25 cellular contexts compared by ENCODE assay signal in genomic region chr2:14975401-14975800, GRCh38.
DNase-seq lines count a peak whose midpoint lies in the region; ATAC-seq and TF ChIP-seq lines count a peak whose summit lies in the region.
"Had no signal": no experiment of that assay in that cellular context is flagged by ENCODE, and none has a peak within 500 bp of the region (broad histone marks: within the 10 kb centered on the region; RNA-seq: fewer than 3 reads in every experiment).

No MANE protein-coding gene starts in this region.

- H3K27ac Mint-ChIP-seq in activated naive CD8-positive, alpha-beta T cell treated with anti-CD3 and anti-CD28 coated beads, Interleukin-2, amount 50 U/mL, for 24 hours = no peak overlapping the region
- no peak overlapping the region for H3K27ac Mint-ChIP-seq in activated naive CD8-positive, alpha-beta T cell treated with anti-CD3 and anti-CD28 coated beads for 36 hours
- H3K27ac Mint-ChIP-seq: activated naive CD4-positive, alpha-beta T cell treated with anti-CD3 and anti-CD28 coated beads, Interleukin-2, amount 10 ng/mL, durations not matched to agents 7 days and 5 days; HFFc6; mesothelial cell of epicardium; naive thymus-derived CD4-positive, alpha-beta T cell had no signal

- TF ChIP-seq POLR2A in esophagus muscularis mucosa (IDR thresholded peaks at IDR 0.05; ENCODE audit: low read depth) = no peak

- no peak for TF ChIP-seq EP300 in esophagus muscularis mucosa (IDR thresholded peaks at IDR 0.05)

- H3K4me1 Mint-ChIP-seq in activated naive CD8-positive, alpha-beta T cell treated with anti-CD3 and anti-CD28 coated beads, Interleukin-2, amount 50 U/mL, for 24 hours = peaks cover 11% of the 10 kb centered on the region
- peaks cover 6% of the 10 kb centered on the region for H3K4me1 Mint-ChIP-seq in activated naive CD8-positive, alpha-beta T cell treated with anti-CD3 and anti-CD28 coated beads for 36 hours
- H3K4me1 Mint-ChIP-seq: activated naive CD4-positive, alpha-beta T cell treated with anti-CD3 and anti-CD28 coated beads, Interleukin-2, amount 10 ng/mL, durations not matched to agents 7 days and 5 days; central memory CD8-positive, alpha-beta T cell had no signal

- H3K36me3 Mint-ChIP-seq in activated naive CD8-positive, alpha-beta T cell treated with anti-CD3 and anti-CD28 coated beads, Interleukin-2, amount 50 U/mL, for 24 hours (ENCODE audit: low read depth) = no peaks in the 10 kb centered on the region
- no peaks in the 10 kb centered on the region for H3K36me3 Mint-ChIP-seq in activated naive CD8-positive, alpha-beta T cell treated with anti-CD3 and anti-CD28 coated beads for 36 hours
- H3K36me3 Mint-ChIP-seq: activated naive CD4-positive, alpha-beta T cell treated with anti-CD3 and anti-CD28 coated beads, Interleukin-2, amount 10 ng/mL, durations not matched to agents 7 days and 5 days; mesothelial cell of epicardium; naive thymus-derived CD4-positive, alpha-beta T cell had no signal

- no peak overlapping the region for H3K27ac ChIP-seq in esophagus muscularis mucosa (replicated peaks in 1 of 4)
- H3K27ac ChIP-seq: BLaER1 treated with 17β-estradiol and CSF1 and Interleukin-3, amounts not matched to agents 10 nM and 100 nM; PC-9; suprapubic skin had no signal

- no peak for DNase-seq in activated naive CD8-positive, alpha-beta T cell treated with anti-CD3 and anti-CD28 coated beads, Interleukin-2, amount 50 U/mL, for 24 hours
- DNase-seq in activated naive CD8-positive, alpha-beta T cell treated with anti-CD3 and anti-CD28 coated beads for 36 hours = no peak
- DNase-seq in RKO (ENCODE audit: low spot score) = peak; percentile 56
- DNase-seq in esophagus muscularis mucosa (ENCODE audit: extremely low spot score) = peak; percentile 24
- peak; percentile 30 for DNase-seq in stromal cell of bone marrow (ENCODE audit: low read depth)
- DNase-seq: activated CD8-positive, alpha-beta memory T cell treated with anti-CD3 and anti-CD28 coated beads for 24 hours; activated naive CD4-positive, alpha-beta T cell treated with anti-CD3 and anti-CD28 coated beads, Interleukin-2, amount 10 ng/mL, durations not matched to agents 7 days and 5 days; activated T-cell treated with anti-CD3 and anti-CD28 coated beads, Interleukin-2, amount 50 U/mL, for 1 hour; HFFc6; left ventricle myocardium superior; naive thymus-derived CD4-positive, alpha-beta T cell; NCI-H1436 treated with DMSO at 0.1 percent for 48 hours; NCI-H524; PC-9; small intestine; stimulated activated CD4-positive, alpha-beta T cell treated with anti-CD3 and anti-CD28 coated beads, Interleukin-1b, Interleukin-23, amount 100 ng/mL, for 48 hours had no signal

- intact Hi-C loops in esophagus muscularis mucosa (cut with DNase I) = no loop called here

- 79% methylated on average over 2 of the region's 2 CpGs for WGBS in esophagus muscularis mucosa

- TF ChIP-seq CTCF in esophagus muscularis mucosa (IDR thresholded peaks at IDR 0.05) = no peak

- peaks cover 3% of the 10 kb centered on the region for H3K9me3 Mint-ChIP-seq in activated naive CD8-positive, alpha-beta T cell treated with anti-CD3 and anti-CD28 coated beads, Interleukin-2, amount 50 U/mL, for 24 hours
- no peaks in the 10 kb centered on the region for H3K9me3 Mint-ChIP-seq in activated naive CD8-positive, alpha-beta T cell treated with anti-CD3 and anti-CD28 coated beads for 36 hours

- no peaks in the 10 kb centered on the region for H3K9me3 ChIP-seq in esophagus muscularis mucosa
- H3K9me3 ChIP-seq: BLaER1 treated with 17β-estradiol and CSF1 and Interleukin-3, amounts not matched to agents 10 nM and 100 nM; suprapubic skin had no signal

- no peaks in the 10 kb centered on the region for H3K4me1 ChIP-seq in esophagus muscularis mucosa
- H3K4me1 ChIP-seq: BLaER1 treated with 17β-estradiol and CSF1 and Interleukin-3, amounts not matched to agents 10 nM and 100 nM; suprapubic skin had no signal

- H3K4me3 Mint-ChIP-seq in activated naive CD8-positive, alpha-beta T cell treated with anti-CD3 and anti-CD28 coated beads, Interleukin-2, amount 50 U/mL, for 24 hours = no peak overlapping the region
- H3K4me3 Mint-ChIP-seq in activated naive CD8-positive, alpha-beta T cell treated with anti-CD3 and anti-CD28 coated beads for 36 hours = no peak overlapping the region
- H3K4me3 Mint-ChIP-seq: activated naive CD4-positive, alpha-beta T cell treated with anti-CD3 and anti-CD28 coated beads, Interleukin-2, amount 10 ng/mL, durations not matched to agents 7 days and 5 days; central memory CD8-positive, alpha-beta T cell; HFFc6; mesothelial cell of epicardium; naive thymus-derived CD4-positive, alpha-beta T cell had no signal

- H3K36me3 ChIP-seq in esophagus muscularis mucosa = no peaks in the 10 kb centered on the region
- H3K36me3 ChIP-seq: BLaER1 treated with 17β-estradiol and CSF1 and Interleukin-3, amounts not matched to agents 10 nM and 100 nM; suprapubic skin had no signal

- ATAC-seq in activated naive CD8-positive, alpha-beta T cell treated with anti-CD3 and anti-CD28 coated beads, Interleukin-2, amount 50 U/mL, for 24 hours = peak; percentile 59
- no peak for ATAC-seq in HG02870 (IDR thresholded peaks at IDR 0.05; ENCODE audit: unreplicated experiment)
- no peak for ATAC-seq in GM19455 (IDR thresholded peaks at IDR 0.05; ENCODE audit: unreplicated experiment)
- no peak for ATAC-seq in GM21825 (IDR thresholded peaks at IDR 0.05; ENCODE audit: unreplicated experiment)
- ATAC-seq: activated CD4-positive, CD25-positive, alpha-beta regulatory T cell treated with anti-CD3 and anti-CD28 coated beads, Interleukin-2, amount 50 U/mL, for 24 hours; K562; left ventricle myocardium superior; naive thymus-derived CD4-positive, alpha-beta T cell had no signal

- no peak overlapping the region for H3K4me3 ChIP-seq in esophagus muscularis mucosa
- H3K4me3 ChIP-seq: BLaER1 treated with 17β-estradiol and CSF1 and Interleukin-3, amounts not matched to agents 10 nM and 100 nM; K562; PC-9; suprapubic skin had no signal

- peaks cover 9% of the 10 kb centered on the region for H3K27me3 Mint-ChIP-seq in activated naive CD8-positive, alpha-beta T cell treated with anti-CD3 and anti-CD28 coated beads, Interleukin-2, amount 50 U/mL, for 24 hours
- H3K27me3 Mint-ChIP-seq in activated naive CD8-positive, alpha-beta T cell treated with anti-CD3 and anti-CD28 coated beads for 36 hours = peaks cover 3% of the 10 kb centered on the region
- H3K27me3 Mint-ChIP-seq: activated naive CD4-positive, alpha-beta T cell treated with anti-CD3 and anti-CD28 coated beads, Interleukin-2, amount 10 ng/mL, durations not matched to agents 7 days and 5 days had no signal

- H3K27me3 ChIP-seq in esophagus muscularis mucosa = no peaks in the 10 kb centered on the region
- H3K27me3 ChIP-seq: BLaER1 treated with 17β-estradiol and CSF1 and Interleukin-3, amounts not matched to agents 10 nM and 100 nM; suprapubic skin had no signal

Comparison
In these comparisons a context has a peak if more than half of its experiments do, and no peak if none do; other contexts are left out.
1. DNase-seq: peak in RKO (single experiment), esophagus muscularis mucosa (single experiment) and stromal cell of bone marrow (single experiment); none in activated naive CD8-positive, alpha-beta T cell treated with anti-CD3 and anti-CD28 coated beads, Interleukin-2, amount 50 U/mL, for 24 hours (single experiment) and activated naive CD8-positive, alpha-beta T cell treated with anti-CD3 and anti-CD28 coated beads for 36 hours (single experiment).